21 cellular contexts compared by ENCODE assay signal in the genomic region with DNA sequence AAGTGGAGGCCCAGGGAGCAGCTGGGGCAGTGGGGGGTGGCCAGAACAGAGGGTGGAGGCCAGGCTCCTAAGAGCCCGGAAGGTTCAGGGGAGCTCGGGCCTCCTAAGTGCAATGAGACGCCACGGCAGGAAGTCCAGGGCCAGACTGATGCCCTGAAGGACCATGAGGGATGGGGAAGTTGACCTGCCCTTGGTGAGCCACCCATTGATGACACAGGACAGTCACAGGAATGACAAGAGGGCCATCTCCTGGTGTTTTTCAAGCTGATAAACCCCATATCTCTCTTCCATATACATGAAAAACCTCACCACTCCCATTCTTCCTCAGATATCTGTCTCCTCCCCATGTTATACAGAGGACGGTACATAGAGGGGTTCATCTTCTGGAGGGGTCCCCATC.
DNase-seq lines count a peak whose midpoint lies in the region; ATAC-seq and TF ChIP-seq lines count a peak whose summit lies in the region.
"Had no signal": no experiment of that assay in that cellular context is flagged by ENCODE, and none has a peak within 500 bp of the region (broad histone marks: within the 10 kb centered on the region; RNA-seq: fewer than 3 reads in every experiment).

No MANE protein-coding gene starts in this region.

- H3K9ac ChIP-seq in DND-41 (ENCODE audit: low read depth, low read length) = no peak overlapping the region

- H3K27me3 ChIP-seq in DND-41 (ENCODE audit: insufficient read depth, low read length, poor library complexity) (no peaks in the 10 kb centered on the region), RWPE2 (ENCODE audit: insufficient read depth, poor library complexity, severe bottlenecking) (no peaks in the 10 kb centered on the region)

- H3K4me1 ChIP-seq in DND-41 (ENCODE audit: insufficient read depth, low read length) (peaks cover 1% of the 10 kb centered on the region), RWPE2 (ENCODE audit: insufficient read depth, poor library complexity, severe bottlenecking) (peaks cover 1% of the 10 kb centered on the region)

- H3K27me3 Mint-ChIP-seq in dendritic cell treated with granulocyte-macrophage colony-stimulating factor and Interleukin-4, amounts not matched to agents 40 ng/mL and 50 ng/mL, for 4 days = peaks cover 19% of the 10 kb centered on the region
- H3K27me3 Mint-ChIP-seq: activated T-helper 17 cell treated with anti-CD3 and anti-CD28 coated beads, Interleukin-2, amount 50 U/mL, for 72 hours had no signal

- no peak overlapping the region for H3K4me2 ChIP-seq in DND-41 (ENCODE audit: insufficient read depth, low read length)

- intact Hi-C loops in dendritic cell treated with granulocyte-macrophage colony-stimulating factor and Interleukin-4, amounts not matched to agents 40 ng/mL and 50 ng/mL, for 4 days (cut with micrococcal nuclease) = loop anchor here (1.0 kb wide), 1 partner anchor 45 kb away; no protein-coding TSS in a partner anchor

- DNase-seq in DND-41 (no peak), RWPE2 (ENCODE audit: low spot score) (no peak), SKM-1 (lab: John Stamatoyannopoulos, UW; ENCODE audit: unreplicated experiment) (no peak), foreskin fibroblast (no peak)
- DNase-seq: activated CD4-positive, CD25-positive, alpha-beta regulatory T cell treated with anti-CD3 and anti-CD28 coated beads, Interleukin-2, amount 50 U/mL, for 72 hours; IMR-90; left colon; midbrain; NCI-H1105 treated with DMSO at 0.1 percent for 48 hours; NCI-H748 treated with DMSO at 0.1 percent for 48 hours; RPMI8226; small intestine; stimulated activated CD8-positive, alpha-beta memory T cell treated with anti-CD3 and anti-CD28 coated beads, Interleukin-4, amount 100 ng/mL, for 48 hours; T-helper 1 cell had no signal

- no peak for TF ChIP-seq EP300 in Ishikawa (IDR thresholded peaks at IDR 0.05; ENCODE audit: borderline replicate concordance)

- H3K4me1 Mint-ChIP-seq in dendritic cell treated with granulocyte-macrophage colony-stimulating factor and Interleukin-4, amounts not matched to agents 40 ng/mL and 50 ng/mL, for 4 days (ENCODE audit: low read depth) = peaks cover 24% of the 10 kb centered on the region

- no peaks in the 10 kb centered on the region for H4K20me1 ChIP-seq in DND-41 (ENCODE audit: insufficient read depth, low read length)

- H3K9me3 Mint-ChIP-seq in dendritic cell treated with granulocyte-macrophage colony-stimulating factor and Interleukin-4, amounts not matched to agents 40 ng/mL and 50 ng/mL, for 4 days = no peaks in the 10 kb centered on the region
- H3K9me3 Mint-ChIP-seq: activated T-helper 17 cell treated with anti-CD3 and anti-CD28 coated beads, Interleukin-2, amount 50 U/mL, for 72 hours had no signal

- H3K36me3 ChIP-seq in DND-41 (ENCODE audit: insufficient read depth, low read length) (no peaks in the 10 kb centered on the region), RWPE2 (ENCODE audit: low read depth) (peaks cover 20% of the 10 kb centered on the region)
- H3K36me3 ChIP-seq: prostate gland had no signal

- peak; percentile 55 for TF ChIP-seq RAD21 in Ishikawa (IDR thresholded peaks at IDR 0.05; ENCODE audit: low read depth)

- H3K27ac Mint-ChIP-seq in dendritic cell treated with granulocyte-macrophage colony-stimulating factor and Interleukin-4, amounts not matched to agents 40 ng/mL and 50 ng/mL, for 4 days = peak overlapping the region; percentile 26
- H3K27ac Mint-ChIP-seq: activated T-helper 17 cell treated with anti-CD3 and anti-CD28 coated beads, Interleukin-2, amount 50 U/mL, for 72 hours had no signal

- no peak overlapping the region for H3K4me3 Mint-ChIP-seq in dendritic cell treated with granulocyte-macrophage colony-stimulating factor and Interleukin-4, amounts not matched to agents 40 ng/mL and 50 ng/mL, for 4 days
- H3K4me3 Mint-ChIP-seq: activated T-helper 17 cell treated with anti-CD3 and anti-CD28 coated beads, Interleukin-2, amount 50 U/mL, for 72 hours had no signal

- H3K27ac ChIP-seq in DND-41 (ENCODE audit: low read length) (no peak overlapping the region), RWPE2 (ENCODE audit: poor library complexity, severe bottlenecking) (no peak overlapping the region)
- H3K27ac ChIP-seq: epithelial cell of prostate, prostate gland had no signal

- TF ChIP-seq CTCF in DND-41 (IDR thresholded peaks at IDR 0.05; ENCODE audit: borderline replicate concordance, extremely low read depth, low read length, poor library complexity, severe bottlenecking) = peak; percentile 29
- TF ChIP-seq CTCF in RWPE2 (IDR thresholded peaks at IDR 0.05; ENCODE audit: poor library complexity, severe bottlenecking) = peak; percentile 7
- TF ChIP-seq CTCF in foreskin fibroblast (IDR thresholded peaks at IDR 0.05; ENCODE audit: low read depth, low read length) = no peak

- H3K36me3 Mint-ChIP-seq in dendritic cell treated with granulocyte-macrophage colony-stimulating factor and Interleukin-4, amounts not matched to agents 40 ng/mL and 50 ng/mL, for 4 days (ENCODE audit: low read depth) = peaks cover 42% of the 10 kb centered on the region

- H2AFZ ChIP-seq in DND-41 (ENCODE audit: low read depth, low read length) = no peak overlapping the region

- ATAC-seq in DND-41 (ENCODE audit: insufficient read depth, low read depth) (no peak), RWPE2 (ENCODE audit: low read depth) (no peak), GM18519 (IDR thresholded peaks at IDR 0.05; ENCODE audit: low FRiP score, unreplicated experiment) (no peak)
- no peak for ATAC-seq in activated CD4-positive, CD25-positive, alpha-beta regulatory T cell treated with anti-CD3 and anti-CD28 coated beads, Interleukin-2, amount 50 U/mL, for 24 hours
- ATAC-seq: activated T-helper 17 cell treated with anti-CD3 and anti-CD28 coated beads, Interleukin-2, amount 50 U/mL, for 72 hours; left colon had no signal

- H3K4me3 ChIP-seq in DND-41 (ENCODE audit: low read depth in 1 of 2, low read length in 2 of 2) (no peak overlapping the region), RWPE2 (ENCODE audit: severe bottlenecking) (no peak overlapping the region), foreskin fibroblast (ENCODE audit: low read depth in 1 of 2, low read length in 2 of 2) (no peak overlapping the region)
- H3K4me3 ChIP-seq: prostate gland had no signal

- no peaks in the 10 kb centered on the region for H3K79me2 ChIP-seq in DND-41 (ENCODE audit: insufficient read depth, low read length)

- H3K9me3 ChIP-seq in DND-41 (ENCODE audit: insufficient read depth, low read length, severe bottlenecking) (no peaks in the 10 kb centered on the region), RWPE2 (ENCODE audit: severe bottlenecking) (no peaks in the 10 kb centered on the region)
- H3K9me3 ChIP-seq: prostate gland had no signal

TF ChIP-seq in Ishikawa, 13 proteins besides CTCF, POLR2A, EP300 and RAD21:
- no peak for TF ChIP-seq CEBPB (IDR thresholded peaks at IDR 0.05)
